In the genomic region with DNA sequence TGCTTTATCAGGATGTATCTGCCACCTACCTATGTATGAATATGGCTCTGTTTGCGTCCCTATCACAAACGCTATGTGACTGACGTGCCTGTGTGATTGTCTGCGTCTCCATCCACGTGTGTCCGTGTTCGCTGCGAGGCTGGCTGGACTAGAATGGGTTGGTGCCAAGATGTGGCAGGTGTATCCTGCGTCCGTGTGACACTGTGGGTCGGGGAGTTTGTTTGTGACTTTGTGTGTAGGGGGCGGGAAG, we compare ENCODE assay signal across 8 cellular contexts. TPM values are rescaled to one million over a fixed set of nuclear protein-coding genes. Genes with fewer than 3 reads are reported as not detected.
DNase-seq lines count a peak whose midpoint lies in the region; ATAC-seq and TF ChIP-seq lines count a peak whose summit lies in the region.

No MANE protein-coding gene starts in this region.

- H3K4me1 ChIP-seq in heart right ventricle (peaks cover 47 to 88% (median 64%) of the 10 kb centered on the region in 9 donors), lower lobe of right lung (peaks cover 85% of the 10 kb centered on the region), uterus (peaks cover 0 to 19% of the 10 kb centered on the region in 2 donors)

- H3K27me3 ChIP-seq in heart right ventricle (no peaks in the 10 kb centered on the region), lower lobe of right lung (ENCODE audit: low read depth) (no peaks in the 10 kb centered on the region), uterus (no peaks in the 10 kb centered on the region)

- no peak for TF ChIP-seq POLR2A in uterus (IDR thresholded peaks at IDR 0.05)

- H3K36me3 ChIP-seq in heart right ventricle (no peaks in the 10 kb centered on the region), lower lobe of right lung (no peaks in the 10 kb centered on the region), uterus (no peaks in the 10 kb centered on the region)

- peak overlapping the region; percentile 14 to 63 (median 52) for H3K4me3 ChIP-seq in heart right ventricle
- peak overlapping the region; percentile 13 for H3K4me3 ChIP-seq in astrocyte of the spinal cord (ENCODE audit: low read depth, low read length)
- peak overlapping the region; percentile 58 for H3K4me3 ChIP-seq in lower lobe of right lung
- H3K4me3 ChIP-seq in uterus, result peak overlapping the region; percentile 48 to 49

- 1 to 2% methylated on average over 12 of the region's 12 CpGs for WGBS in heart right ventricle, 2 donors

- H3K27ac ChIP-seq in heart right ventricle (peak overlapping the region; percentile 89 to 100 (median 99)), lower lobe of right lung (peak overlapping the region; percentile 99), uterus (peak overlapping the region; percentile 98 to 100)

- in situ Hi-C loops in astrocyte of the spinal cord (cut with HindIII; ENCODE audit: low sequenced_read_pairs), result no loop called here
- in situ Hi-C loops in GM13976 (cut with MboI; ENCODE audit: low sequenced_read_pairs, unreplicated experiment), result no loop called here

- intact Hi-C loops in heart right ventricle (cut with DNase I) (no loop called here), cardiac septum (cut with DNase I) (no loop called here), lower lobe of right lung (cut with DNase I) (no loop called here), uterus (cut with DNase I; ENCODE audit: low total_unique reads) (no loop called here)

- ATAC-seq in heart right ventricle, result no peak
- ATAC-seq in lower lobe of right lung, result no peak

- DNase-seq in heart right ventricle, result no peak
- DNase-seq in cardiac septum (ENCODE audit: low spot score), result no peak
- DNase-seq in astrocyte of the spinal cord (ENCODE audit: low read depth, low spot score), result no peak
- no peak for DNase-seq in lower lobe of right lung
- no peak for DNase-seq in uterus
- DNase-seq in GM13976 (ENCODE audit: low spot score), result no peak
- DNase-seq in DMS 273 treated with DMSO at 0.1 percent for 48 hours (lab: John Stamatoyannopoulos, UW), result no peak
- DNase-seq in NCI-H2227 (lab: John Stamatoyannopoulos, UW; ENCODE audit: unreplicated experiment), result no peak

- no peaks in the 10 kb centered on the region for H3K9me3 ChIP-seq in heart right ventricle
- H3K9me3 ChIP-seq in lower lobe of right lung, result no peaks in the 10 kb centered on the region
- H3K9me3 ChIP-seq in uterus, result no peaks in the 10 kb centered on the region

- TF ChIP-seq CTCF in heart right ventricle (IDR thresholded peaks at IDR 0.05) (no peak), astrocyte of the spinal cord (IDR thresholded peaks at IDR 0.05; ENCODE audit: low read depth, low read length) (no peak), lower lobe of right lung (IDR thresholded peaks at IDR 0.05) (no peak), uterus (IDR thresholded peaks at IDR 0.05) (no peak), GM13976 (IDR thresholded peaks at IDR 0.05; ENCODE audit: borderline replicate concordance, control extremely low read depth, extremely low read depth, insufficient read depth, missing control alignments) (no peak)

RNA-seq across cellular contexts. Expression of gene HOOK2, which starts 6.7 kb away (rescaled TPM):
- total RNA-seq in heart right ventricle (10 to 100 TPM; 47.8 to 79.3 (median 57.8) TPM), cardiac septum (101 TPM), lower lobe of right lung (57.5 TPM), uterus (10 to 100 TPM in 2 of 4 donors, 1 to 10 TPM in 1, under 1 TPM in 1; 0.59 to 37.5 (median 14.0) TPM)
- 100 to 1,000 TPM in 1 of 2 donors, 10 to 100 TPM in 1; 29.7 to 173 TPM for polyA plus RNA-seq in heart right ventricle

RNA-seq across cellular contexts. Expression of gene JUNB, which starts 9.2 kb away (rescaled TPM):
- total RNA-seq in heart right ventricle (100 to 1,000 TPM in 4 of 10 donors, 10 to 100 TPM in 6; 22.4 to 247 (median 70.0) TPM), cardiac septum (97.7 TPM), lower lobe of right lung (131 TPM), uterus (100 to 1,000 TPM in 1 of 4 donors, 10 to 100 TPM in 3; 47.4 to 417 (median 81.5) TPM)
- polyA plus RNA-seq in heart right ventricle, result 10 to 100 TPM; 41.2 to 65.4 TPM

RNA-seq across cellular contexts. Expression of gene PRDX2, which starts 19.5 kb away (rescaled TPM):
- total RNA-seq in heart right ventricle, result 100 to 1,000 TPM; 532 to 789 (median 744) TPM
- 100 to 1,000 TPM; 235 to 827 TPM for polyA plus RNA-seq in heart right ventricle
- total RNA-seq in cardiac septum, result 595 TPM
- total RNA-seq in lower lobe of right lung, result 101 TPM
- 100 to 1,000 TPM; 148 to 178 (median 163) TPM for total RNA-seq in uterus

RNA-seq across cellular contexts. Expression of gene THSD8, which starts 19.8 kb away (rescaled TPM):
- total RNA-seq in heart right ventricle (1 to 10 TPM in 9 of 10 donors, under 1 TPM in 1; 0.72 to 4.8 (median 2.4) TPM), cardiac septum (0.94 TPM), lower lobe of right lung (1.5 TPM), uterus (1 to 10 TPM in 1 of 4 donors, not detected in 3; 4.1 TPM)
- 1 to 10 TPM; 2.7 to 3.8 TPM for polyA plus RNA-seq in heart right ventricle

RNA-seq across cellular contexts. Expression of gene RNASEH2A, which starts 24.3 kb away (rescaled TPM):
- 1 to 10 TPM; 1.9 to 5.7 (median 4.1) TPM for total RNA-seq in heart right ventricle
- polyA plus RNA-seq in heart right ventricle, result 1 to 10 TPM; 3.1 to 6.9 TPM
- total RNA-seq in cardiac septum, result 4.4 TPM
- total RNA-seq in lower lobe of right lung, result 10.9 TPM
- total RNA-seq in uterus, result 10 to 100 TPM in 1 of 4 donors, 1 to 10 TPM in 3; 2.3 to 18.9 (median 3.1) TPM
